Comparison of ENCODE assay signal across 16 cellular contexts in genomic region chr19:43290568-43291359, GRCh38.
A peak's percentile ranks its signal among the peaks of the same experiment; 100 is the strongest.
DNase-seq lines count a peak whose midpoint lies in the region; ATAC-seq and FAIRE-seq lines count a peak whose summit lies in the region.
"Had no signal": no experiment of that assay in that cellular context is flagged by ENCODE, and none has a peak within 500 bp of the region (broad histone marks: within the 10 kb centered on the region; RNA-seq: fewer than 3 reads in every experiment).

No MANE protein-coding gene starts in this region.

- DNase-seq in COLO668 (lab: John Stamatoyannopoulos, UW; ENCODE audit: unreplicated experiment) (peak; percentile 3), astrocyte of the hippocampus (ENCODE audit: low read depth, low spot score) (peak; percentile 38), kidney tubule cell (ENCODE audit: low spot score) (peak; percentile 7), NCI-H2029 (lab: John Stamatoyannopoulos, UW) (no peak), posterior cingulate gyrus (no peak)
- DNase-seq: activated CD4-positive, CD25-positive, alpha-beta regulatory T cell treated with anti-CD3 and anti-CD28 coated beads, Interleukin-2, amount 50 U/mL, for 72 hours; activated gamma-delta T cell treated with Interleukin-2 at 50 U/mL for 16 hours; caudate nucleus; GM23248; NCI-H1436 treated with DMSO at 0.1 percent for 48 hours; NCI-H524 treated with DMSO at 0.1 percent for 48 hours; right cardiac atrium; stomach; SW 1271 had no signal

- ATAC-seq in HG03469 (IDR thresholded peaks at IDR 0.05; ENCODE audit: unreplicated experiment), result no peak
- ATAC-seq: right cardiac atrium had no signal

- peak; percentile 13 for FAIRE-seq in G401.6 (lab: Jason Lieb, UNC)

- intact Hi-C loops in posterior cingulate gyrus (cut with DNase I), result no loop called here

Comparison
In these comparisons a context has a peak if more than half of its experiments do, and no peak if none do; other contexts are left out.
1. DNase-seq: peak in COLO668 (single experiment), astrocyte of the hippocampus (single experiment) and kidney tubule cell (single experiment); none in NCI-H2029 (single experiment) and posterior cingulate gyrus (0 of 10).